27 cellular contexts compared by ENCODE assay signal in the genomic region with DNA sequence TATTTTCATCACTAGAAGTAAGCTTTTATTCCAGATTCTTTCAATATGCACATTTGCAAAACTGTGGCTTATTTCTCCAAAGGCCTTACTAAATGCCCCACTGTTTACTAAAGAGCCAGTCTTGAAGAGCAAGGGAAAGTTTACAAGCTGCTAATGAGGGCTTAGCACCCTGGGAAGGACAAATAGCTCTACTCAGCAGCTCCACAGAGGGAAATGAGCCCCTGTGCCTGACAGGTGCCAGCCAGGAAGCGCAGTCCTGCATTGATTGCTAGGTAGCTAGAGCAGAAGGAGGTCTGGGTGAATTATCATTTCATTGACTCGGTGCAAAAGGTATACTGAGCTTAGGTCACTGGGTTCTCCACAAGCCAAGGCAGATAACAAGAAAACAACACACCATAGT.
"Had no signal": no experiment of that assay in that cellular context is flagged by ENCODE, and none has a peak within 500 bp of the region (broad histone marks: within the 10 kb centered on the region; RNA-seq: fewer than 3 reads in every experiment).

No MANE protein-coding gene starts in this region.

- H3K9me3 Mint-ChIP-seq: activated CD4-positive, alpha-beta memory T cell treated with anti-CD3 and anti-CD28 coated beads, Interleukin-2, amount 10 ng/mL, durations not matched to agents 7 days and 5 days; activated T-helper 17 cell treated with anti-CD3 and anti-CD28 coated beads, Interleukin-2, amount 50 U/mL, for 72 hours had no signal

- H3K27ac Mint-ChIP-seq: activated CD4-positive, alpha-beta memory T cell treated with anti-CD3 and anti-CD28 coated beads, Interleukin-2, amount 10 ng/mL, durations not matched to agents 7 days and 5 days; activated CD4-positive, alpha-beta T cell treated with anti-CD3 and anti-CD28 coated beads for 36 hours; activated naive CD4-positive, alpha-beta T cell treated with anti-CD3 and anti-CD28 coated beads for 36 hours; activated naive CD8-positive, alpha-beta T cell; activated T-helper 17 cell treated with anti-CD3 and anti-CD28 coated beads, Interleukin-2, amount 50 U/mL, for 72 hours had no signal

- H3K27me3 ChIP-seq: Peyer's patch, SJCRH30 had no signal

- H3K27ac ChIP-seq: adrenal gland, Peyer's patch, RWPE1, SJCRH30, VCaP had no signal

- H3K4me2 ChIP-seq: SK-N-SH had no signal

- DNase-seq: activated CD4-positive, alpha-beta memory T cell treated with anti-CD3 and anti-CD28 coated beads, Interleukin-2, amount 10 ng/mL, durations not matched to agents 7 days and 5 days; activated CD4-positive, alpha-beta T cell treated with anti-CD3 and anti-CD28 coated beads for 36 hours; activated CD4-positive, alpha-beta T cell treated with anti-CD3 and anti-CD28 coated beads, Interleukin-2, amount 50 U/mL, for 1 hour; activated gamma-delta T cell; activated naive CD4-positive, alpha-beta T cell treated with anti-CD3 and anti-CD28 coated beads for 36 hours; activated T-cell treated with anti-CD3 and anti-CD28 coated beads for 4 hours; activated T-cell treated with anti-CD3 and anti-CD28 coated beads, Interleukin-2, amount 50 U/mL, for 48 hours; adrenal gland; anterior cingulate cortex; cerebellar nuclear complex; Kasumi-1; KBM-7; NCI-H1105 treated with DMSO at 0.1 percent for 48 hours; NCI-H1694 treated with DMSO at 0.1 percent for 48 hours; NCI-H2171 treated with DMSO at 0.1 percent for 48 hours; NCI-H226; NCI-H524 treated with DMSO at 0.1 percent for 48 hours; NCI-H748 treated with DMSO at 0.1 percent for 48 hours; Peyer's patch; Right ventricle myocardium superior; SJCRH30; SK-N-SH; T-helper 1 cell had no signal

- H3K4me3 ChIP-seq: adrenal gland, Peyer's patch, SJCRH30 had no signal

- H3K4me1 Mint-ChIP-seq: activated CD4-positive, alpha-beta memory T cell treated with anti-CD3 and anti-CD28 coated beads, Interleukin-2, amount 10 ng/mL, durations not matched to agents 7 days and 5 days; activated T-helper 17 cell treated with anti-CD3 and anti-CD28 coated beads, Interleukin-2, amount 50 U/mL, for 72 hours had no signal

- H3K36me3 ChIP-seq: adrenal gland, Peyer's patch, SJCRH30 had no signal

- H3K9me3 ChIP-seq: adrenal gland, Peyer's patch, SJCRH30, SK-N-SH had no signal

- ATAC-seq: activated CD4-positive, alpha-beta T cell treated with anti-CD3 and anti-CD28 coated beads for 36 hours; activated T-helper 17 cell treated with anti-CD3 and anti-CD28 coated beads, Interleukin-2, amount 50 U/mL, for 72 hours had no signal

- H3K4me3 Mint-ChIP-seq: activated CD4-positive, alpha-beta memory T cell treated with anti-CD3 and anti-CD28 coated beads, Interleukin-2, amount 10 ng/mL, durations not matched to agents 7 days and 5 days; activated CD4-positive, alpha-beta T cell treated with anti-CD3 and anti-CD28 coated beads for 36 hours; activated naive CD4-positive, alpha-beta T cell treated with anti-CD3 and anti-CD28 coated beads for 36 hours; activated naive CD8-positive, alpha-beta T cell; activated T-helper 17 cell treated with anti-CD3 and anti-CD28 coated beads, Interleukin-2, amount 50 U/mL, for 72 hours had no signal

- H3K4me1 ChIP-seq: adrenal gland, Peyer's patch had no signal

- H3K9ac ChIP-seq: SK-N-SH had no signal
